Comparison of ENCODE assay signal across 20 cellular contexts in genomic region chr17:66169839-66170238, GRCh38. TPM values are rescaled to one million over a fixed set of nuclear protein-coding genes. Genes with fewer than 3 reads are reported as not detected.
A peak's percentile ranks its signal among the peaks of the same experiment; 100 is the strongest.
DNase-seq lines count a peak whose midpoint lies in the region; ATAC-seq, FAIRE-seq and TF ChIP-seq lines count a peak whose summit lies in the region.
"Had no signal": no experiment of that assay in that cellular context is flagged by ENCODE, and none has a peak within 500 bp of the region (broad histone marks: within the 10 kb centered on the region; RNA-seq: fewer than 3 reads in every experiment).

No MANE protein-coding gene starts in this region.

- TF ChIP-seq CTCF in psoas muscle (IDR thresholded peaks at IDR 0.05), result no peak

- DNase-seq in H54 (ENCODE audit: insufficient read length, low spot score) (no peak), amniotic epithelial cell (ENCODE audit: low read depth) (peak; percentile 24), psoas muscle (no peak), caudate nucleus (lab: John Stamatoyannopoulos, UW) (no peak)
- no peak for DNase-seq in activated naive CD4-positive, alpha-beta T cell treated with Interleukin-2 at 50 U/mL for 16 hours
- DNase-seq: BE2C; C1 segment of cervical spinal cord; CD4-positive, CD25-positive, alpha-beta regulatory T cell; CD8-positive, alpha-beta memory T cell; COR-L47; DMS 273 treated with DMSO at 0.1 percent for 48 hours; DMS53; DND-41; EL had no signal

- H3K9me3 ChIP-seq in psoas muscle, result no peaks in the 10 kb centered on the region
- H3K9me3 ChIP-seq: BE2C, HAP-1 had no signal

- peak; percentile 21 to 60 (median 44) for ATAC-seq in psoas muscle
- no peak for ATAC-seq in GM21619 (IDR thresholded peaks at IDR 0.05; ENCODE audit: unreplicated experiment)
- ATAC-seq: GM12878 had no signal

- FAIRE-seq in H54 (lab: Jason Lieb, UNC), result peak; percentile 62
- FAIRE-seq: GM12878, H1 had no signal

- no peaks in the 10 kb centered on the region for H3K27me3 ChIP-seq in psoas muscle (ENCODE audit: insufficient read depth in 3 of 3, low read length in 2 of 3)
- H3K27me3 ChIP-seq: BE2C had no signal

- no peak for TF ChIP-seq POLR2A in H54 (IDR thresholded peaks at IDR 0.05; ENCODE audit: low read depth, low read length)

- no peaks in the 10 kb centered on the region for H3K4me1 ChIP-seq in psoas muscle
- H3K4me1 ChIP-seq: BE2C, HAP-1 had no signal

- WGBS in psoas muscle, 3 donors, result 28 to 38% (median 33%) methylated on average over 3 of the region's 3 CpGs

- no peak overlapping the region for H3K4me3 ChIP-seq in psoas muscle
- H3K4me3 ChIP-seq: GM12878, HAP-1 had no signal

- H3K36me3 ChIP-seq in psoas muscle (ENCODE audit: insufficient read depth in 1 of 2, low read depth in 1 of 2), result peaks cover 0 to 12% of the 10 kb centered on the region in 2 donors
- H3K36me3 ChIP-seq: BE2C, HAP-1 had no signal

- H3K27ac ChIP-seq in psoas muscle (no peak overlapping the region), caudate nucleus (ENCODE audit: low read depth, low read length) (no peak overlapping the region)

- intact Hi-C loops in psoas muscle (cut with DNase I), result loop anchor here (5.0 to 10.0 kb wide), 3 partner anchors 875 to 938 kb away; no protein-coding TSS in a partner anchor

RNA-seq across cellular contexts. Expression of gene CEP112, which starts 22.1 kb away (rescaled TPM):
- total RNA-seq in psoas muscle, result 10 to 100 TPM in 3 of 4 donors, 1 to 10 TPM in 1; 9.7 to 19.4 (median 14.4) TPM
- 1 to 10 TPM; 4.5 to 7.9 (median 5.4) TPM for polyA plus RNA-seq in psoas muscle

RNA-seq across cellular contexts. Expression of gene APOH, which starts 59.4 kb away (rescaled TPM):
- 1 to 10 TPM in 1 of 4 donors, not detected in 3; 1.3 TPM for total RNA-seq in psoas muscle
- polyA plus RNA-seq in psoas muscle, result not detected
- total RNA-seq: A172; CD4-positive, CD25-positive, alpha-beta regulatory T cell; CD8-positive, alpha-beta memory T cell; G401; H1 had no signal
- polyA plus RNA-seq: CD4-positive, CD25-positive, alpha-beta regulatory T cell; CD8-positive, alpha-beta memory T cell; GM12878; H1 had no signal
